ENCODE assay signal across 8 cellular contexts in the genomic region with DNA sequence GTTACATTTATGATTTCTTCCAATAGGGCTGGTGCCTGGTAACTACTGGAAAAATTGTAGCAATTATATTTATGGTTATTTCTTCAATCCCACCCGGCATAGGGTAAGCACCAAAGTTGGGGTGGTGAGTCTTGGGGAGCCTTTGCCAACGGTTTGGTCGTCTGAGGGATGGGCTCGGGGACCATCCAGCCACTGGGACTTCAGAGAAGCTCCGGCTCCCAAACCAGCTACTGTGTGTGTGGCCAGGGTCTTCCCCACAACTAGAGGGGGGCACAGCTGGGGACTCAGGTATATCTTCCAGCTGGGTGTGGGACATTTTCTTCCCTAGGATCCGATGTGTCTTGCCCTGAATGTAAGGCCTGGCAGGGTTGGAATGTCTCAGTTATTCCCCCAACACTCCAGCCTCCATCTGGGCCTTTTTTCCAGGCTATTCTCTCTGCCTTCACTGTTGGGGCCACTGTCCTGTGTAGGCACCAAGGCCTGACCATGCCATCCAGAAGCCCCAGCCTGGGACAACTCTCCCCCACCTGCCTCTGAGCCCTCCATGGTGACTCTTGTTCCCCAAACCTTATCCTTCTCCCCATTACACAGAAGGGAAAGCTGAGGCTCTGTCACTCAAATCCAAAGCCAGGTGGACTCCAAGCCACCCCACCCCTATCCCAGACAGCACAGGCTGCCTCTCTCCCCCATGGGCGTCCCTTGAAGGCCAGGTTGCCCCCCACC. TPM values are rescaled to one million over a fixed set of nuclear protein-coding genes. Genes with fewer than 3 reads are reported as not detected.
DNase-seq lines count a peak whose midpoint lies in the region; ATAC-seq and TF ChIP-seq lines count a peak whose summit lies in the region.
"Had no signal": no experiment of that assay in that cellular context is flagged by ENCODE, and none has a peak within 500 bp of the region (broad histone marks: within the 10 kb centered on the region; RNA-seq: fewer than 3 reads in every experiment).

No MANE protein-coding gene starts in this region.

- POLR2A ChIA-PET in CD4-positive, alpha-beta memory T cell (lab: Charles Lee; ENCODE audit: partially characterized antibody): no interaction called here
- POLR2A ChIA-PET in HEK293T (lab: Yijun Ruan, JAX): no interaction called here

- no peak for DNase-seq in CD4-positive, alpha-beta memory T cell
- DNase-seq in HEK293T (ENCODE audit: extremely low spot score): no peak
- DNase-seq in coronary artery (ENCODE audit: low spot score): no peak
- DNase-seq in osteocyte (ENCODE audit: extremely low spot score, unreplicated experiment): no peak
- DNase-seq in psoas muscle: no peak
- no peak for DNase-seq in activated gamma-delta T cell (lab: John Stamatoyannopoulos, UW)
- DNase-seq in mucosa of gallbladder (ENCODE audit: low spot score): no peak

- no peak overlapping the region for H3K4me3 ChIP-seq in CD4-positive, alpha-beta memory T cell (ENCODE audit: low read length in 2 of 2)
- H3K4me3 ChIP-seq in coronary artery: no peak overlapping the region
- no peak overlapping the region for H3K4me3 ChIP-seq in psoas muscle

- no peaks in the 10 kb centered on the region for H3K27me3 Mint-ChIP-seq in CD4-positive, alpha-beta memory T cell
- peaks cover 8% of the 10 kb centered on the region for H3K27me3 Mint-ChIP-seq in osteocyte (ENCODE audit: unreplicated experiment)

- 83 to 89% (median 88%) methylated on average over 7 of the region's 7 CpGs for whole genome bisulfite sequencing in psoas muscle, 3 donors

- no peaks in the 10 kb centered on the region for H3K36me3 ChIP-seq in CD4-positive, alpha-beta memory T cell (ENCODE audit: insufficient read depth, low read length)
- peaks cover 4 to 24% of the 10 kb centered on the region in 2 donors for H3K36me3 ChIP-seq in psoas muscle (ENCODE audit: insufficient read depth in 1 of 2, low read depth in 1 of 2)

- peaks cover 12 to 16% of the 10 kb centered on the region in 2 donors for H3K36me3 Mint-ChIP-seq in CD4-positive, alpha-beta memory T cell
- peaks cover 14% of the 10 kb centered on the region for H3K36me3 Mint-ChIP-seq in osteocyte (ENCODE audit: unreplicated experiment)

- H3K4me3 Mint-ChIP-seq in CD4-positive, alpha-beta memory T cell: peak overlapping the region in 6 of 8 donors; percentile 22 to 93 (median 67)
- peak overlapping the region; percentile 50 for H3K4me3 Mint-ChIP-seq in osteocyte (ENCODE audit: unreplicated experiment)

- peak overlapping the region in 6 of 7 donors; percentile 52 to 81 (median 66) for H3K27ac Mint-ChIP-seq in CD4-positive, alpha-beta memory T cell
- H3K27ac Mint-ChIP-seq in osteocyte (ENCODE audit: unreplicated experiment): no peak overlapping the region
- H3K27ac Mint-ChIP-seq: GM23338 had no signal

- H3K4me1 ChIP-seq in CD4-positive, alpha-beta memory T cell (ENCODE audit: insufficient read depth, low read length): peaks cover 18% of the 10 kb centered on the region
- H3K4me1 ChIP-seq in psoas muscle: peaks cover 10% of the 10 kb centered on the region

- ATAC-seq in psoas muscle: no peak

- no peaks in the 10 kb centered on the region for H3K27me3 ChIP-seq in CD4-positive, alpha-beta memory T cell (ENCODE audit: insufficient read depth, low read length)
- peaks cover 0 to 2% (median 0%) of the 10 kb centered on the region in 3 donors for H3K27me3 ChIP-seq in psoas muscle (ENCODE audit: insufficient read depth in 3 of 3, low read length in 2 of 3)

- CTCF ChIA-PET in CD4-positive, alpha-beta memory T cell (lab: Charles Lee; ENCODE audit: partially characterized antibody): interaction anchor here (1.3 to 3.1 kb wide), 2 partner anchors 9 to 60 kb away, joined by 3 to 20 read pairs; no protein-coding TSS in a partner anchor
- CTCF ChIA-PET in HEK293T (lab: Yijun Ruan, JAX): no interaction called here

- peaks cover 5 to 24% (median 13%) of the 10 kb centered on the region in 4 donors for H3K4me1 Mint-ChIP-seq in CD4-positive, alpha-beta memory T cell
- H3K4me1 Mint-ChIP-seq in osteocyte (ENCODE audit: unreplicated experiment): peaks cover 16% of the 10 kb centered on the region

- TF ChIP-seq CTCF in coronary artery (IDR thresholded peaks at IDR 0.05) (no peak), osteocyte (IDR thresholded peaks at IDR 0.05) (no peak), psoas muscle (IDR thresholded peaks at IDR 0.05) (no peak)

- H3K27ac ChIP-seq in CD4-positive, alpha-beta memory T cell (ENCODE audit: low read depth, low read length): peak overlapping the region; percentile 62
- H3K27ac ChIP-seq in coronary artery (peak overlapping the region; percentile 11 to 69), psoas muscle (no peak overlapping the region)

- H3K9me3 ChIP-seq in CD4-positive, alpha-beta memory T cell (ENCODE audit: control insufficient read depth in 1 of 2, low read length in 2 of 2): no peaks in the 10 kb centered on the region
- no peaks in the 10 kb centered on the region for H3K9me3 ChIP-seq in psoas muscle

- no peaks in the 10 kb centered on the region for H3K9me3 Mint-ChIP-seq in CD4-positive, alpha-beta memory T cell
- no peaks in the 10 kb centered on the region for H3K9me3 Mint-ChIP-seq in osteocyte (ENCODE audit: unreplicated experiment)
- H3K9me3 Mint-ChIP-seq: GM23338 had no signal

- intact Hi-C loops in CD4-positive, alpha-beta memory T cell (cut with micrococcal nuclease): loop anchor here (2.0 kb wide), 1 partner anchor 20 kb away; a partner anchor contains a TSS
- intact Hi-C loops in psoas muscle (cut with DNase I): no loop called here

TF ChIP-seq in HEK293T, 16 proteins besides CTCF, POLR2A, EP300 and RAD21:
- TF ChIP-seq FOXK2 (IDR thresholded peaks at IDR 0.05) (no peak), LEF1 (IDR thresholded peaks at IDR 0.05; ENCODE audit: borderline replicate concordance) (no peak), FOXA1 (IDR thresholded peaks at IDR 0.05) (no peak), FOXM1 (IDR thresholded peaks at IDR 0.05; ENCODE audit: borderline replicate concordance) (no peak), ZNF384 (IDR thresholded peaks at IDR 0.05) (no peak), SUZ12 (IDR thresholded peaks at IDR 0.05) (no peak)
- TF ChIP-seq, protein P1, sequence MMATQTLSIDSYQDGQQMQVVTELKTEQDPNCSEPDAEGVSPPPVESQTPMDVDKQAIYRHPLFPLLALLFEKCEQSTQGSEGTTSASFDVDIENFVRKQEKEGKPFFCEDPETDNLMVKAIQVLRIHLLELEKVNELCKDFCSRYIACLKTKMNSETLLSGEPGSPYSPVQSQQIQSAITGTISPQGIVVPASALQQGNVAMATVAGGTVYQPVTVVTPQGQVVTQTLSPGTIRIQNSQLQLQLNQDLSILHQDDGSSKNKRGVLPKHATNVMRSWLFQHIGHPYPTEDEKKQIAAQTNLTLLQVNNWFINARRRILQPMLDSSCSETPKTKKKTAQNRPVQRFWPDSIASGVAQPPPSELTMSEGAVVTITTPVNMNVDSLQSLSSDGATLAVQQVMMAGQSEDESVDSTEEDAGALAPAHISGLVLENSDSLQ (IDR thresholded peaks at IDR 0.05): peak; percentile 52; the same call in 1 of the 2 replicates

RNA-seq across cellular contexts. Expression of a gene that starts 1.1 kb away (rescaled TPM):
- 10 to 100 TPM; 48.3 to 56.9 TPM for total RNA-seq in CD4-positive, alpha-beta memory T cell
- polyA plus RNA-seq in CD4-positive, alpha-beta memory T cell: 10 to 100 TPM in 1 of 2 donors, 1 to 10 TPM in 1; 6.3 to 16.7 TPM
- total RNA-seq in osteocyte: not detected in 2 replicates
- total RNA-seq in psoas muscle: 10 to 100 TPM in 3 of 4 donors, 1 to 10 TPM in 1; 4.3 to 21.5 (median 12.5) TPM
- 10 to 100 TPM in 1 of 3 donors, 1 to 10 TPM in 2; 1.4 to 11.7 (median 4.7) TPM for polyA plus RNA-seq in psoas muscle
- total RNA-seq in mucosa of gallbladder: 44.7 TPM

RNA-seq across cellular contexts. Expression of a gene that starts 19.5 kb away (rescaled TPM):
- total RNA-seq in CD4-positive, alpha-beta memory T cell: 10 to 100 TPM; 18.1 to 23.0 TPM
- polyA plus RNA-seq in CD4-positive, alpha-beta memory T cell: 1 to 10 TPM; 1.5 to 6.6 TPM
- 67.2 and 68.1 TPM in 2 replicates for total RNA-seq in osteocyte
- total RNA-seq in psoas muscle: 10 to 100 TPM in 3 of 4 donors, 1 to 10 TPM in 1; 8.6 to 20.8 (median 15.0) TPM
- 1 to 10 TPM; 4.6 to 6.0 (median 4.7) TPM for polyA plus RNA-seq in psoas muscle
- total RNA-seq in mucosa of gallbladder: 74.2 TPM

RNA-seq across cellular contexts. Expression of a gene that starts 20.5 kb away (rescaled TPM):
- total RNA-seq in CD4-positive, alpha-beta memory T cell: 1 to 10 TPM; 7.6 to 7.8 TPM
- polyA plus RNA-seq in CD4-positive, alpha-beta memory T cell: 10 to 100 TPM; 10.5 to 13.7 TPM
- 11.6 and 12.7 TPM in 2 replicates for total RNA-seq in osteocyte
- 10 to 100 TPM in 1 of 4 donors, 1 to 10 TPM in 3; 5.9 to 12.7 (median 8.4) TPM for total RNA-seq in psoas muscle
- 10 to 100 TPM; 19.9 to 23.3 (median 20.7) TPM for polyA plus RNA-seq in psoas muscle
- total RNA-seq in mucosa of gallbladder: 9.3 TPM

RNA-seq across cellular contexts. Expression of a gene that starts 31.4 kb away (rescaled TPM):
- total RNA-seq in CD4-positive, alpha-beta memory T cell: 1 to 10 TPM; 4.7 to 4.8 TPM
- polyA plus RNA-seq in CD4-positive, alpha-beta memory T cell: 1 to 10 TPM in 1 of 2 donors, under 1 TPM in 1; 0.59 to 1.0 TPM
- 2.9 and 3.2 TPM in 2 replicates for total RNA-seq in osteocyte
- 1 to 10 TPM in 2 of 4 donors, under 1 TPM in 2; 0.86 to 3.6 (median 1.5) TPM for total RNA-seq in psoas muscle
- 1 to 10 TPM in 1 of 3 donors, under 1 TPM in 2; 0.44 to 1.4 (median 0.81) TPM for polyA plus RNA-seq in psoas muscle
- total RNA-seq in mucosa of gallbladder: 5.5 TPM

RNA-seq across cellular contexts. Expression of a gene that starts 53.7 kb away (rescaled TPM):
- total RNA-seq in CD4-positive, alpha-beta memory T cell: under 1 TPM in 1 of 2 experiments, not detected in 1; 0.52 TPM
- polyA plus RNA-seq in CD4-positive, alpha-beta memory T cell: not detected
- total RNA-seq in osteocyte: 0.21 TPM in 1 of 2 replicates, not detected in the other
- total RNA-seq in psoas muscle: 1 to 10 TPM in 1 of 4 donors, under 1 TPM in 3; 0.27 to 2.5 (median 0.86) TPM
- under 1 TPM; 0.43 to 0.86 (median 0.86) TPM for polyA plus RNA-seq in psoas muscle
- total RNA-seq in mucosa of gallbladder: 2.1 TPM
